In genomic region chr2:237486819-237487448, GRCh38 we compare ENCODE assay signal across 9 cellular contexts. TPM values are rescaled to one million over a fixed set of nuclear protein-coding genes. Genes with fewer than 3 reads are reported as not detected.
DNase-seq lines count a peak whose midpoint lies in the region; ATAC-seq, FAIRE-seq and TF ChIP-seq lines count a peak whose summit lies in the region.
"Had no signal": no experiment of that assay in that cellular context is flagged by ENCODE, and none has a peak within 500 bp of the region (broad histone marks: within the 10 kb centered on the region; RNA-seq: fewer than 3 reads in every experiment).

Gene MLPH (plus strand): TSS chr2:237487251. CDS start chr2:237493427, 6,176 bp downstream.

- TF ChIP-seq CTCF in mammary epithelial cell (conservative IDR thresholded peaks at IDR 0.05 in 1 of 2, IDR thresholded peaks at IDR 0.05 in 1 of 2; ENCODE audit: extremely low read depth in 1 of 2, insufficient read depth in 1 of 2, low read depth in 1 of 2, low read length in 2 of 2) (no peak), testis (IDR thresholded peaks at IDR 0.05) (no peak), GM13977 (IDR thresholded peaks at IDR 0.05; ENCODE audit: extremely low read depth, insufficient read depth, missing control alignments) (no peak)

- 6% methylated on average over 25 of the region's 63 CpGs for WGBS in mammary epithelial cell (ENCODE audit: low coverage, missing lambda C conversion rate)
- WGBS in testis, 2 donors = 2% methylated on average over 11 to 59 of the region's 63 CpGs

- intact Hi-C loops in mammary epithelial cell (cut with micrococcal nuclease) = loop anchor here (1.0 to 10.0 kb wide), 2 partner anchors 12 to 192 kb away; no protein-coding TSS in a partner anchor
- intact Hi-C loops in left colon (cut with DNase I, micrococcal nuclease) = no loop called here
- intact Hi-C loops in testis (cut with DNase I; ENCODE audit: low total_unique reads) = no loop called here

- H3K9ac ChIP-seq in mammary epithelial cell (ENCODE audit: insufficient read depth, low read length) = peak within 1 kb of the TSS; percentile 26

- peak; percentile 87 for FAIRE-seq in HTR-8/SVneo (lab: Jason Lieb, UNC)

- no peak for DNase-seq in HTR-8/SVneo (ENCODE audit: insufficient read length, low spot score)
- DNase-seq in mammary epithelial cell = peak; percentile 69
- DNase-seq in left colon = peak; percentile 75 to 79
- peak; percentile 62 for DNase-seq in testis
- no peak for DNase-seq in activated gamma-delta T cell treated with Interleukin-2 at 50 U/mL for 16 hours
- no peak for DNase-seq in GM13977 (ENCODE audit: low spot score)
- DNase-seq in erythroblast (lab: John Stamatoyannopoulos, UW) = no peak
- DNase-seq: activated CD4-positive, alpha-beta memory T cell treated with anti-CD3 and anti-CD28 coated beads for 36 hours had no signal

- H3K27me3 ChIP-seq in mammary epithelial cell (ENCODE audit: insufficient read depth, low read length) (no peaks in the 10 kb centered on the region), testis (no peaks in the 10 kb centered on the region)

- H3K27ac ChIP-seq in mammary epithelial cell (ENCODE audit: insufficient read depth, low read depth, low read length) (no peak within 1 kb of the TSS), testis (no peak within 1 kb of the TSS)

- dilution Hi-C loops in mammary epithelial cell (cut with HindIII; ENCODE audit: low sequenced_read_pairs) = no loop called here

- in situ Hi-C loops in mammary epithelial cell (cut with MboI; ENCODE audit: low sequenced_read_pairs in 2 of 2) = no loop called here
- in situ Hi-C loops in GM13977 (cut with MboI; ENCODE audit: low pct_unique_long_range_greater_than_20kb, low sequenced_read_pairs, unreplicated experiment) = no loop called here

- no peaks in the 10 kb centered on the region for H4K20me1 ChIP-seq in mammary epithelial cell (ENCODE audit: insufficient read depth, low read length)

- H3K9me3 ChIP-seq in mammary epithelial cell (replicated peaks; ENCODE audit: insufficient read depth, low read length) (peaks cover 12% of the 10 kb centered on the region), testis (no peaks in the 10 kb centered on the region)

- CTCF ChIA-PET in mammary epithelial cell (lab: Charles Lee; ENCODE audit: low non-redundant PET) = interaction anchor here (1.2 kb wide), 1 partner anchor 12 kb away, joined by 3 read pairs; no protein-coding TSS in a partner anchor

- no peaks in the 10 kb centered on the region for H3K36me3 ChIP-seq in mammary epithelial cell (ENCODE audit: insufficient read depth, low read length)
- H3K36me3 ChIP-seq in testis (ENCODE audit: low read depth, missing control alignments) = no peaks in the 10 kb centered on the region

- H3K79me2 ChIP-seq in mammary epithelial cell (ENCODE audit: insufficient read depth, low read length) = peaks cover 3% of the 10 kb centered on the region

- peak within 1 kb of the TSS; percentile 90 for H2AFZ ChIP-seq in mammary epithelial cell (ENCODE audit: low read depth, low read length)

- ATAC-seq in left colon = peak; percentile 64
- ATAC-seq in HG02938 (IDR thresholded peaks at IDR 0.05; ENCODE audit: unreplicated experiment) = no peak

- no TSS peak for BruUV-seq in mammary epithelial cell (replicated peaks; lab: Mats Ljungman, UMichigan)

- H3K4me2 ChIP-seq in mammary epithelial cell (ENCODE audit: insufficient read depth, low read depth, low read length) = peak within 1 kb of the TSS; percentile 99

- no peak for TF ChIP-seq POLR2A in testis (IDR thresholded peaks at IDR 0.05)
- no peak for TF ChIP-seq POLR2A in erythroblast (IDR thresholded peaks at IDR 0.05; ENCODE audit: low read length)

- H3K4me1 ChIP-seq in mammary epithelial cell (ENCODE audit: insufficient read depth, low read length) = peaks cover 37% of the 10 kb centered on the region
- peaks cover 17% of the 10 kb centered on the region for H3K4me1 ChIP-seq in testis

- peak within 1 kb of the TSS; percentile 48 to 72 (median 67) for H3K4me3 ChIP-seq in mammary epithelial cell (replicated peaks in 1 of 3; ENCODE audit: insufficient read depth in 1 of 3, low read depth in 2 of 3, low read length in 3 of 3)
- H3K4me3 ChIP-seq in testis = peak within 1 kb of the TSS; percentile 26 to 63

RNA-seq across cellular contexts. Expression of gene MLPH, which starts in this region (rescaled TPM):
- total RNA-seq in mammary epithelial cell = 1 to 10 TPM; 2.8 to 7.2 TPM
- 16.1 TPM for polyA plus RNA-seq in mammary epithelial cell
- polyA minus RNA-seq in mammary epithelial cell = 24.1 TPM
- total RNA-seq in left colon = 100 to 1,000 TPM; 117 to 139 TPM
- 1 to 10 TPM; 6.5 to 7.4 TPM for total RNA-seq in testis
- 5.5 TPM for polyA plus RNA-seq in testis (ENCODE audit: insufficient read depth, low read depth, low replicate concordance)
- total RNA-seq: activated CD4-positive, alpha-beta memory T cell treated with anti-CD3 and anti-CD28 coated beads for 36 hours had no signal

Comparison
In these comparisons a context has a peak if more than half of its experiments do, and no peak if none do; other contexts are left out.
1. RNA of gene MLPH (total RNA-seq): 117 to 139 TPM in left colon; 6.5 to 7.4 TPM in testis and 2.8 to 7.2 TPM in mammary epithelial cell; every median in the first group is over 10 times any median in the second.
2. DNase-seq: peak in mammary epithelial cell (single experiment), left colon (2 of 2) and testis (single experiment); none in HTR-8/SVneo (single experiment), activated gamma-delta T cell treated with Interleukin-2 at 50 U/mL for 16 hours (single experiment), GM13977 (single experiment) and erythroblast (0 of 2).